In genomic region chr10:59879363-59879935, GRCh38 we compare ENCODE assay signal across 8 cellular contexts. TPM values are rescaled to one million over a fixed set of nuclear protein-coding genes. Genes with fewer than 3 reads are reported as not detected.
DNase-seq lines count a peak whose midpoint lies in the region; ATAC-seq and TF ChIP-seq lines count a peak whose summit lies in the region.
"Had no signal": no experiment of that assay in that cellular context is flagged by ENCODE, and none has a peak within 500 bp of the region (broad histone marks: within the 10 kb centered on the region; RNA-seq: fewer than 3 reads in every experiment).

No MANE protein-coding gene starts in this region.

- H3F3A ChIP-seq in SK-N-SH (replicated peaks; ENCODE audit: insufficient read depth): peaks cover 18% of the 10 kb centered on the region

- H2BK120ac ChIP-seq in mesendoderm (ENCODE audit: low read depth, low read length): no peak overlapping the region

- ATAC-seq in GM18867 (IDR thresholded peaks at IDR 0.05; ENCODE audit: unreplicated experiment): peak; percentile 61
- ATAC-seq in GM21619 (IDR thresholded peaks at IDR 0.05; ENCODE audit: unreplicated experiment): peak; percentile 38
- ATAC-seq in HG03442 (IDR thresholded peaks at IDR 0.05; ENCODE audit: unreplicated experiment): peak; percentile 31

- no peak overlapping the region for H3K4me2 ChIP-seq in mesendoderm (ENCODE audit: low read length)
- H3K4me2 ChIP-seq in SK-N-SH: no peak overlapping the region

- H3K79me2 ChIP-seq in mesendoderm (ENCODE audit: control insufficient read depth, insufficient read depth, low read length) (peaks cover 54% of the 10 kb centered on the region), SK-N-SH (ENCODE audit: insufficient read depth) (peaks cover 67% of the 10 kb centered on the region)

- no peaks in the 10 kb centered on the region for H3K9me3 ChIP-seq in SK-N-SH
- H3K9me3 ChIP-seq: prostate gland had no signal

- H3K9me2 ChIP-seq in SK-N-SH: no peaks in the 10 kb centered on the region

- H4K8ac ChIP-seq in mesendoderm (ENCODE audit: low read depth, low read length): no peak overlapping the region

- peaks cover 18% of the 10 kb centered on the region; the same call in 1 of the 2 replicates for H4K20me1 ChIP-seq in SK-N-SH (ENCODE audit: insufficient read depth)

- no peak for TF ChIP-seq EP300 in SK-N-SH (IDR thresholded peaks at IDR 0.05; ENCODE audit: borderline replicate concordance in 1 of 2, low read depth in 1 of 2, low read length in 1 of 2)

- no peak overlapping the region for H3K9ac ChIP-seq in mesendoderm (ENCODE audit: low read length)
- no peak overlapping the region for H3K9ac ChIP-seq in SK-N-SH

- H3K56ac ChIP-seq in mesendoderm (ENCODE audit: low read length): no peak overlapping the region

- H3K27me3 ChIP-seq in mesendoderm (ENCODE audit: insufficient read depth, low read length, poor library complexity): no peaks in the 10 kb centered on the region
- no peaks in the 10 kb centered on the region for H3K27me3 ChIP-seq in SK-N-SH (ENCODE audit: insufficient read depth)

- POLR2A ChIA-PET in SK-N-SH (lab: Yijun Ruan, JAX): no interaction called here

- TF ChIP-seq CTCF in SK-N-SH (IDR thresholded peaks at IDR 0.05): no peak

- no peak overlapping the region for H2AFZ ChIP-seq in SK-N-SH (ENCODE audit: low read depth)

- no peak overlapping the region for H3K4me3 ChIP-seq in mesendoderm (ENCODE audit: low read length)
- no peak overlapping the region for H3K4me3 ChIP-seq in SK-N-SH (ENCODE audit: low read depth in 2 of 2, low read length in 1 of 2)
- H3K4me3 ChIP-seq: prostate gland had no signal

- H3K4me1 ChIP-seq in mesendoderm (ENCODE audit: control insufficient read depth, low read depth, low read length) (peaks cover 12% of the 10 kb centered on the region), SK-N-SH (ENCODE audit: control insufficient read depth in 1 of 2, insufficient read depth in 2 of 2, low read depth in 1 of 2, low read length in 1 of 2) (peaks cover 2 to 12% of the 10 kb centered on the region in 2 experiments; a peak in 3 of 4 replicates)

- no peak overlapping the region for H2BK15ac ChIP-seq in mesendoderm (replicated peaks; ENCODE audit: low read depth)

- no peak overlapping the region for H3K4ac ChIP-seq in mesendoderm (ENCODE audit: low read depth, low read length)

- H3K27ac ChIP-seq in mesendoderm (ENCODE audit: low read depth, low read length) (no peak overlapping the region), SK-N-SH (ENCODE audit: low read depth in 2 of 2, low read length in 1 of 2) (no peak overlapping the region)
- H3K27ac ChIP-seq: prostate gland had no signal

- no peak overlapping the region for H3K23ac ChIP-seq in mesendoderm (ENCODE audit: low read length)

- peak; percentile 1 for DNase-seq in islet precursor cell
- DNase-seq in mesendoderm: no peak
- DNase-seq in SK-N-SH: no peak
- no peak for DNase-seq in middle frontal gyrus (ENCODE audit: extremely low spot score, low spot score)

- peaks cover 22% of the 10 kb centered on the region for H3K79me1 ChIP-seq in mesendoderm (ENCODE audit: low read length)

- no peak overlapping the region for H4K5ac ChIP-seq in mesendoderm (ENCODE audit: low read length)

- no peak overlapping the region for H3K18ac ChIP-seq in mesendoderm (ENCODE audit: low read length)

- CTCF ChIA-PET in SK-N-SH (lab: Yijun Ruan, JAX): interaction anchor here (0.9 kb wide), 1 partner anchor 27 kb away, joined by 3 read pairs; the partner anchor contains the start of gene CCDC6

- H2AK5ac ChIP-seq in mesendoderm (ENCODE audit: low read length): no peak overlapping the region

- no peak for TF ChIP-seq RAD21 in SK-N-SH (IDR thresholded peaks at IDR 0.05; ENCODE audit: low read length)

- H2BK5ac ChIP-seq in mesendoderm (ENCODE audit: low read length): no peak overlapping the region

- WGBS in mesendoderm (ENCODE audit: extremely low coverage, insufficient coverage, low lambda C conversion rate): no CpG with 5 or more reads among the region's 4 CpGs
- 91% methylated on average over 4 of the region's 4 CpGs for WGBS in SK-N-SH (ENCODE audit: low lambda C conversion rate)

- no peaks in the 10 kb centered on the region for H3K36me3 ChIP-seq in mesendoderm (ENCODE audit: control insufficient read depth, insufficient read depth, low read length)
- H3K36me3 ChIP-seq in SK-N-SH (replicated peaks in 1 of 2; ENCODE audit: control insufficient read depth in 1 of 2, insufficient read depth in 2 of 2, low read length in 1 of 2): no peaks in the 10 kb centered on the region
- H3K36me3 ChIP-seq: prostate gland had no signal

TF ChIP-seq in SK-N-SH, 30 proteins besides CTCF, POLR2A, EP300 and RAD21:
- TF ChIP-seq POLR2AphosphoS5 (IDR thresholded peaks at IDR 0.05; ENCODE audit: low read depth, low read length): no peak
- no peak for TF ChIP-seq USF2 (IDR thresholded peaks at IDR 0.05; ENCODE audit: borderline replicate concordance, low read depth, low read length)

RNA-seq across cellular contexts. Expression of gene CCDC6, which starts 26.9 kb away (rescaled TPM):
- 35.7 TPM for polyA plus RNA-seq in mesendoderm (2013, experiment 1 of 2)
- 35.7 TPM for polyA plus RNA-seq in mesendoderm (2013, experiment 2 of 2)
- 10.8 and 12.7 TPM in 2 replicates for polyA plus RNA-seq in SK-N-SH (2012; rRNA removed)
- 13.4 and 14.1 TPM in 2 replicates for polyA plus RNA-seq in SK-N-SH (2012; cell fraction: cytosol; rRNA removed)
- polyA plus RNA-seq in SK-N-SH (2012; cell fraction: nucleus; rRNA removed): 4.9 and 9.8 TPM in 2 replicates
